In genomic region chr14:34650786-34651584, GRCh38 we compare ENCODE assay signal across 9 cellular contexts. TPM values are rescaled to one million over a fixed set of nuclear protein-coding genes. Genes with fewer than 3 reads are reported as not detected.
DNase-seq lines count a peak whose midpoint lies in the region; ATAC-seq and TF ChIP-seq lines count a peak whose summit lies in the region.
"Had no signal": no experiment of that assay in that cellular context is flagged by ENCODE, and none has a peak within 500 bp of the region (broad histone marks: within the 10 kb centered on the region; RNA-seq: fewer than 3 reads in every experiment).

No MANE protein-coding gene starts in this region.

- CTCF ChIA-PET in PC-9 (lab: Charles Lee): interaction anchor here (0.7 kb wide), 1 partner anchor 1665 kb away, joined by 11 read pairs; no protein-coding TSS in a partner anchor

- no peak overlapping the region for H3K4ac ChIP-seq in trophoblast cell (ENCODE audit: low read depth, low read length)

- H3K4me3 ChIP-seq in PC-9 (no peak overlapping the region), trophoblast cell (ENCODE audit: low read depth, low read length) (no peak overlapping the region), esophagus muscularis mucosa (no peak overlapping the region)

- peak; percentile 100 for DNase-seq in EH (ENCODE audit: low read depth)
- DNase-seq in PC-9: peak; percentile 51 to 88
- peak; percentile 64 to 91 for DNase-seq in trophoblast cell
- DNase-seq in esophagus muscularis mucosa (ENCODE audit: extremely low spot score): no peak
- DNase-seq in cortex of kidney (lab: John Stamatoyannopoulos, UW): no peak
- DNase-seq: activated naive CD4-positive, alpha-beta T cell treated with anti-CD3 and anti-CD28 coated beads, Interleukin-2, amount 10 ng/mL, durations not matched to agents 7 days and 5 days had no signal

- peaks cover 10% of the 10 kb centered on the region for H3K79me1 ChIP-seq in trophoblast cell (ENCODE audit: low read length)

- peaks cover 31% of the 10 kb centered on the region for H3F3A ChIP-seq in PC-9 (ENCODE audit: insufficient read depth, low read depth)

- H2BK12ac ChIP-seq in trophoblast cell (ENCODE audit: low read length): no peak overlapping the region

- H3K79me2 ChIP-seq in PC-9 (ENCODE audit: low read depth) (no peaks in the 10 kb centered on the region), trophoblast cell (ENCODE audit: control insufficient read depth, insufficient read depth, low read length, poor library complexity) (peaks cover 3% of the 10 kb centered on the region)

- no peak overlapping the region for H2BK120ac ChIP-seq in trophoblast cell (ENCODE audit: insufficient read depth, low read length, poor library complexity)

- no peaks in the 10 kb centered on the region for H3K36me3 ChIP-seq in PC-9 (ENCODE audit: low read depth)
- no peaks in the 10 kb centered on the region for H3K36me3 ChIP-seq in trophoblast cell (ENCODE audit: control insufficient read depth in 1 of 2, insufficient read depth in 2 of 2, low read length in 2 of 2)
- H3K36me3 ChIP-seq in esophagus muscularis mucosa: no peaks in the 10 kb centered on the region

- no peak overlapping the region for H3K14ac ChIP-seq in trophoblast cell (ENCODE audit: low read length)

- peak; percentile 62 for ATAC-seq in esophagus mucosa
- ATAC-seq in GM18511 (IDR thresholded peaks at IDR 0.05; ENCODE audit: unreplicated experiment): no peak
- no peak for ATAC-seq in HG02571 (IDR thresholded peaks at IDR 0.05; ENCODE audit: unreplicated experiment)

- no peak overlapping the region for H3K18ac ChIP-seq in trophoblast cell (ENCODE audit: low read length)

- H3K27ac ChIP-seq in PC-9: peak overlapping the region; percentile 93
- H3K27ac ChIP-seq in trophoblast cell (ENCODE audit: low read depth, low read length): peak overlapping the region; percentile 78
- peak overlapping the region in 1 of 4 donors; percentile 13 for H3K27ac ChIP-seq in esophagus muscularis mucosa (replicated peaks in 1 of 4)

- H4K8ac ChIP-seq in trophoblast cell (ENCODE audit: low read depth, low read length): no peak overlapping the region

- H3K4me2 ChIP-seq in PC-9 (peak overlapping the region; percentile 42), trophoblast cell (ENCODE audit: low read length) (no peak overlapping the region)

- WGBS in trophoblast cell (ENCODE audit: extremely low coverage, insufficient coverage, insufficient read length): no CpG with 5 or more reads among the region's 4 CpGs
- WGBS in esophagus muscularis mucosa: 71% methylated on average over 4 of the region's 4 CpGs

- no TSS peak for BruUV-seq in PC-9 (replicated peaks; lab: Mats Ljungman, UMichigan)

- H2AFZ ChIP-seq in PC-9 (no peak overlapping the region), trophoblast cell (ENCODE audit: insufficient read depth, low read length, poor library complexity) (no peak overlapping the region)

- H2AK5ac ChIP-seq in trophoblast cell (ENCODE audit: low read length): no peak overlapping the region

- no peak for TF ChIP-seq POLR2A in esophagus muscularis mucosa (IDR thresholded peaks at IDR 0.05; ENCODE audit: low read depth)

- intact Hi-C loops in PC-9 (cut with micrococcal nuclease; ENCODE audit: unreplicated experiment): no loop called here
- intact Hi-C loops in esophagus muscularis mucosa (cut with DNase I): no loop called here

- H2BK5ac ChIP-seq in trophoblast cell (ENCODE audit: low read depth, low read length, poor library complexity): no peak overlapping the region

- H3K9me3 ChIP-seq in PC-9 (ENCODE audit: insufficient read depth, low read depth): no peaks in the 10 kb centered on the region
- no peaks in the 10 kb centered on the region for H3K9me3 ChIP-seq in trophoblast cell (ENCODE audit: insufficient read depth, low read depth, low read length)
- no peaks in the 10 kb centered on the region for H3K9me3 ChIP-seq in esophagus muscularis mucosa

- peaks cover 21% of the 10 kb centered on the region for H3K4me1 ChIP-seq in PC-9 (replicated peaks; ENCODE audit: insufficient read depth)
- peaks cover 6 to 10% of the 10 kb centered on the region in 2 experiments for H3K4me1 ChIP-seq in trophoblast cell (ENCODE audit: control insufficient read depth in 1 of 2, insufficient read depth in 2 of 2, low read length in 2 of 2)
- H3K4me1 ChIP-seq in esophagus muscularis mucosa: no peaks in the 10 kb centered on the region

- TF ChIP-seq EP300 in esophagus muscularis mucosa (IDR thresholded peaks at IDR 0.05): no peak

- no peak overlapping the region for H4K12ac ChIP-seq in trophoblast cell (ENCODE audit: low read depth, low read length)

- no peak for TF ChIP-seq CTCF in PC-9 (conservative IDR thresholded peaks at IDR 0.05)
- no peak for TF ChIP-seq CTCF in esophagus muscularis mucosa (IDR thresholded peaks at IDR 0.05)

- POLR2A ChIA-PET in PC-9 (lab: Charles Lee; ENCODE audit: unreplicated experiment): interaction anchor here (0.6 to 0.8 kb wide), 3 partner anchors 50 to 72 kb away, joined by 4 to 9 read pairs (median 5); no protein-coding TSS in a partner anchor

- no peaks in the 10 kb centered on the region for H3K9me2 ChIP-seq in PC-9 (ENCODE audit: insufficient read depth)

- no peak overlapping the region for H3K9ac ChIP-seq in trophoblast cell (ENCODE audit: low read length)

- no peaks in the 10 kb centered on the region for H4K20me1 ChIP-seq in PC-9 (ENCODE audit: insufficient read depth)

- no peak overlapping the region for H3K23ac ChIP-seq in trophoblast cell (ENCODE audit: low read length)

- no peak overlapping the region for H4K91ac ChIP-seq in trophoblast cell (ENCODE audit: low read depth, low read length)

- H3K27me3 ChIP-seq in PC-9 (ENCODE audit: insufficient read depth, low read depth) (no peaks in the 10 kb centered on the region), trophoblast cell (ENCODE audit: insufficient read depth, low read length) (no peaks in the 10 kb centered on the region), esophagus muscularis mucosa (no peaks in the 10 kb centered on the region)

RNA-seq across cellular contexts. Expression of gene SNX6, which starts 21.0 kb away (rescaled TPM):
- 43.0 and 51.8 TPM in 2 replicates for total RNA-seq in PC-9 (2021)
- total RNA-seq in esophagus mucosa: 53.0 TPM
- 69.9 and 73.3 TPM in 2 replicates for polyA plus RNA-seq in trophoblast cell (2013)
- 10 to 100 TPM; 54.5 to 99.9 (median 73.4) TPM for total RNA-seq in esophagus muscularis mucosa

Comparison
In these comparisons a context has a peak if more than half of its experiments do, and no peak if none do; other contexts are left out.
1. DNase-seq: peak in EH (single experiment), PC-9 (2 of 2) and trophoblast cell (2 of 2); none in esophagus muscularis mucosa (single experiment) and cortex of kidney (single experiment).